19 cellular contexts compared by ENCODE assay signal in genomic region chr13:34151885-34152284, GRCh38.
A peak's percentile ranks its signal among the peaks of the same experiment; 100 is the strongest.
DNase-seq lines count a peak whose midpoint lies in the region; ATAC-seq, FAIRE-seq and TF ChIP-seq lines count a peak whose summit lies in the region.
"Had no signal": no experiment of that assay in that cellular context is flagged by ENCODE, and none has a peak within 500 bp of the region (broad histone marks: within the 10 kb centered on the region; RNA-seq: fewer than 3 reads in every experiment).

No MANE protein-coding gene starts in this region.

- TF ChIP-seq CTCF in bronchial epithelial cell (IDR thresholded peaks at IDR 0.05; ENCODE audit: insufficient read depth, low read length, severe bottlenecking) = no peak

- H3K4me3 ChIP-seq in bronchial epithelial cell (ENCODE audit: low read depth, low read length) = no peak overlapping the region
- H3K4me3 ChIP-seq: Peyer's patch, SJCRH30 had no signal

- H3K27me3 ChIP-seq in bronchial epithelial cell (ENCODE audit: control insufficient read depth, insufficient read depth, low read length) = no peaks in the 10 kb centered on the region
- H3K27me3 ChIP-seq: BE2C, Peyer's patch, SJCRH30 had no signal

- no peaks in the 10 kb centered on the region for H3K36me3 ChIP-seq in bronchial epithelial cell (ENCODE audit: control insufficient read depth, insufficient read depth, low read length)
- H3K36me3 ChIP-seq: BE2C, Peyer's patch, SJCRH30 had no signal

- FAIRE-seq in bronchial epithelial cell (lab: Jason Lieb, UNC) = no peak

- peak; percentile 21 for DNase-seq in DMS79 treated with DMSO at 0.1 percent for 48 hours (lab: John Stamatoyannopoulos, UW)
- peak; percentile 47 for DNase-seq in bronchial epithelial cell (ENCODE audit: low read depth)
- no peak for DNase-seq in left colon
- DNase-seq in renal cortical epithelial cell (ENCODE audit: low read depth) = peak; percentile 72
- no peak for DNase-seq in activated naive CD4-positive, alpha-beta T cell treated with anti-CD3 and anti-CD28 coated beads, Interleukin-2, amount 50 U/mL, for 16 hours
- DNase-seq: BE2C; CD4-positive, CD25-positive, alpha-beta regulatory T cell; Karpas-422; NCI-H1436; NCI-H187 treated with DMSO at 0.1 percent for 48 hours; NCI-H2227 treated with DMSO at 0.1 percent for 48 hours; NCI-H510A treated with DMSO at 0.1 percent for 48 hours; NCI-H774; NK-92 treated with Interleukin-12 subunit alpha and Interleukin-12 subunit beta, amount 100 ng/mL, for 24 hours; Peyer's patch; SJCRH30 had no signal

- ATAC-seq in left colon (peak; percentile 63), GM21723 (IDR thresholded peaks at IDR 0.05; ENCODE audit: unreplicated experiment) (no peak), GM21576 (IDR thresholded peaks at IDR 0.05; ENCODE audit: unreplicated experiment) (no peak), HG03097 (IDR thresholded peaks at IDR 0.05; ENCODE audit: low FRiP score, unreplicated experiment) (no peak)

- intact Hi-C loops in left colon (cut with DNase I, micrococcal nuclease) = no loop called here

Comparison
In these comparisons a context has a peak if more than half of its experiments do, and no peak if none do; other contexts are left out.
1. DNase-seq: peak in DMS79 treated with DMSO at 0.1 percent for 48 hours (single experiment), bronchial epithelial cell (single experiment) and renal cortical epithelial cell (single experiment); none in left colon (0 of 2) and activated naive CD4-positive, alpha-beta T cell treated with anti-CD3 and anti-CD28 coated beads, Interleukin-2, amount 50 U/mL, for 16 hours (single experiment).